Comparison of ENCODE assay signal across 8 cellular contexts in genomic region chr16:70476272-70477020, GRCh38. TPM values are rescaled to one million over a fixed set of nuclear protein-coding genes. Genes with fewer than 3 reads are reported as not detected.
DNase-seq lines count a peak whose midpoint lies in the region; ATAC-seq and TF ChIP-seq lines count a peak whose summit lies in the region.

No MANE protein-coding gene starts in this region.

- peak; percentile 61 to 92 for ATAC-seq in natural killer cell treated with Interleukin-12 subunit alpha and Interleukin-12 subunit beta and Interleukin-15 and Interleukin-18, amount 100 ng/mL, for 72 hours
- ATAC-seq in natural killer cell, result no peak
- ATAC-seq in HG02678 (IDR thresholded peaks at IDR 0.05; ENCODE audit: unreplicated experiment), result peak; percentile 88

- no peak overlapping the region for H3K4me3 ChIP-seq in astrocyte of the spinal cord (ENCODE audit: low read depth, low read length)
- no peak overlapping the region for H3K4me3 ChIP-seq in osteoblast (ENCODE audit: insufficient read depth, low read length)

- H3K79me2 ChIP-seq in osteoblast (ENCODE audit: insufficient read depth, low read length), result no peaks in the 10 kb centered on the region

- peaks cover 9% of the 10 kb centered on the region for H3K4me1 ChIP-seq in osteoblast (ENCODE audit: insufficient read depth, low read length)

- intact Hi-C loops in natural killer cell (cut with micrococcal nuclease), result no loop called here

- TF ChIP-seq CTCF in natural killer cell (IDR thresholded peaks at IDR 0.05) (no peak), astrocyte of the spinal cord (IDR thresholded peaks at IDR 0.05; ENCODE audit: low read depth, low read length) (no peak), osteoblast (IDR thresholded peaks at IDR 0.05; ENCODE audit: extremely low read depth, low read depth, low read length) (no peak)

- peak overlapping the region; percentile 78 to 86 for H3K27ac Mint-ChIP-seq in natural killer cell treated with Interleukin-12 subunit alpha and Interleukin-12 subunit beta and Interleukin-15 and Interleukin-18, amount 100 ng/mL, for 72 hours
- no peak overlapping the region for H3K27ac Mint-ChIP-seq in natural killer cell

- H3K36me3 Mint-ChIP-seq in natural killer cell treated with Interleukin-12 subunit alpha and Interleukin-12 subunit beta and Interleukin-15 and Interleukin-18, amount 100 ng/mL, for 72 hours, result no peaks in the 10 kb centered on the region
- no peaks in the 10 kb centered on the region for H3K36me3 Mint-ChIP-seq in natural killer cell

- no peaks in the 10 kb centered on the region for H3K27me3 Mint-ChIP-seq in natural killer cell treated with Interleukin-12 subunit alpha and Interleukin-12 subunit beta and Interleukin-15 and Interleukin-18, amount 100 ng/mL, for 72 hours
- no peaks in the 10 kb centered on the region for H3K27me3 Mint-ChIP-seq in natural killer cell (ENCODE audit: low read depth in 2 of 2)

- peaks cover 3 to 9% of the 10 kb centered on the region in 2 donors for H3K4me1 Mint-ChIP-seq in natural killer cell treated with Interleukin-12 subunit alpha and Interleukin-12 subunit beta and Interleukin-15 and Interleukin-18, amount 100 ng/mL, for 72 hours (ENCODE audit: low read depth in 2 of 2)
- H3K4me1 Mint-ChIP-seq in natural killer cell, result no peaks in the 10 kb centered on the region

- peak overlapping the region; percentile 66 for H3K27ac ChIP-seq in osteoblast (ENCODE audit: low read depth, low read length)

- H3K9me3 Mint-ChIP-seq in natural killer cell treated with Interleukin-12 subunit alpha and Interleukin-12 subunit beta and Interleukin-15 and Interleukin-18, amount 100 ng/mL, for 72 hours, result no peaks in the 10 kb centered on the region
- no peaks in the 10 kb centered on the region for H3K9me3 Mint-ChIP-seq in natural killer cell

- H4K20me1 ChIP-seq in osteoblast (ENCODE audit: insufficient read depth, low read length), result no peaks in the 10 kb centered on the region

- no peaks in the 10 kb centered on the region for H3K9me3 ChIP-seq in osteoblast (ENCODE audit: low read depth, low read length)

- peak overlapping the region; percentile 56 for H2AFZ ChIP-seq in osteoblast (ENCODE audit: low read length)

- H3K4me2 ChIP-seq in osteoblast (ENCODE audit: insufficient read depth, low read length), result peak overlapping the region; percentile 46

- in situ Hi-C loops in astrocyte of the spinal cord (cut with HindIII; ENCODE audit: low sequenced_read_pairs), result no loop called here

- peaks cover 22% of the 10 kb centered on the region for H3K36me3 ChIP-seq in osteoblast (ENCODE audit: insufficient read depth, low read length)

- DNase-seq in natural killer cell treated with Interleukin-12 subunit alpha and Interleukin-12 subunit beta and Interleukin-15 and Interleukin-18, amount 100 ng/mL, for 72 hours (ENCODE audit: low spot score), result no peak
- DNase-seq in natural killer cell, result no peak
- peak; percentile 7 to 63 for DNase-seq in NCI-H446 (lab: John Stamatoyannopoulos, UW)
- DNase-seq in astrocyte of the spinal cord (ENCODE audit: low read depth, low spot score), result peak; percentile 68
- peak; percentile 100 for DNase-seq in osteoblast (ENCODE audit: insufficient read length, low spot score, missing footprints)
- DNase-seq in NCI-H510A treated with DMSO at 0.1 percent for 48 hours (lab: John Stamatoyannopoulos, UW), result no peak
- DNase-seq in NCI-H2196 (lab: John Stamatoyannopoulos, UW; ENCODE audit: unreplicated experiment), result no peak

- peak overlapping the region; percentile 65 for H3K4me3 Mint-ChIP-seq in natural killer cell treated with Interleukin-12 subunit alpha and Interleukin-12 subunit beta and Interleukin-15 and Interleukin-18, amount 100 ng/mL, for 72 hours
- no peak overlapping the region for H3K4me3 Mint-ChIP-seq in natural killer cell

- no peaks in the 10 kb centered on the region for H3K27me3 ChIP-seq in osteoblast (ENCODE audit: insufficient read depth, low read length)

RNA-seq across cellular contexts. Expression of gene FCSK, which starts 22.1 kb away (rescaled TPM):
- 10 to 100 TPM; 19.4 to 35.2 TPM for total RNA-seq in natural killer cell treated with Interleukin-12 subunit alpha and Interleukin-12 subunit beta and Interleukin-15 and Interleukin-18, amount 100 ng/mL, for 72 hours
- total RNA-seq in natural killer cell, result 10 to 100 TPM; 28.5 to 33.0 (median 29.6) TPM
- total RNA-seq in osteoblast, result 10.3 and 11.9 TPM in 2 replicates

RNA-seq across cellular contexts. Expression of gene ST3GAL2, which starts 37.5 kb away (rescaled TPM):
- 10 to 100 TPM; 63.0 to 66.0 TPM for total RNA-seq in natural killer cell treated with Interleukin-12 subunit alpha and Interleukin-12 subunit beta and Interleukin-15 and Interleukin-18, amount 100 ng/mL, for 72 hours
- total RNA-seq in natural killer cell (10 to 100 TPM; 25.9 to 39.1 (median 36.9) TPM), osteoblast (22.4 and 22.7 TPM in 2 replicates)

RNA-seq across cellular contexts. Expression of gene COG4, which starts 46.9 kb away (rescaled TPM):
- 10 to 100 TPM; 39.5 to 54.8 TPM for total RNA-seq in natural killer cell treated with Interleukin-12 subunit alpha and Interleukin-12 subunit beta and Interleukin-15 and Interleukin-18, amount 100 ng/mL, for 72 hours
- total RNA-seq in natural killer cell (10 to 100 TPM; 29.5 to 44.4 (median 31.6) TPM), osteoblast (51.3 and 61.5 TPM in 2 replicates)

RNA-seq across cellular contexts. Expression of gene SF3B3, which starts 47.2 kb away (rescaled TPM):
- 100 to 1,000 TPM; 394 to 560 TPM for total RNA-seq in natural killer cell treated with Interleukin-12 subunit alpha and Interleukin-12 subunit beta and Interleukin-15 and Interleukin-18, amount 100 ng/mL, for 72 hours
- 100 to 1,000 TPM; 164 to 220 (median 173) TPM for total RNA-seq in natural killer cell
- 123 and 142 TPM in 2 replicates for total RNA-seq in osteoblast

Comparison
In these comparisons a context has a peak if more than half of its experiments do, and no peak if none do; other contexts are left out.
1. ATAC-seq: peak in natural killer cell treated with Interleukin-12 subunit alpha and Interleukin-12 subunit beta and Interleukin-15 and Interleukin-18, amount 100 ng/mL, for 72 hours (2 of 2) and HG02678 (single experiment); none in natural killer cell (0 of 3).
2. H3K27ac Mint-ChIP-seq: peak in natural killer cell treated with Interleukin-12 subunit alpha and Interleukin-12 subunit beta and Interleukin-15 and Interleukin-18, amount 100 ng/mL, for 72 hours (2 of 2); none in natural killer cell (0 of 2).
3. DNase-seq: peak in NCI-H446 (2 of 2), astrocyte of the spinal cord (single experiment) and osteoblast (single experiment); none in natural killer cell treated with Interleukin-12 subunit alpha and Interleukin-12 subunit beta and Interleukin-15 and Interleukin-18, amount 100 ng/mL, for 72 hours (single experiment), natural killer cell (single experiment), NCI-H510A treated with DMSO at 0.1 percent for 48 hours (single experiment) and NCI-H2196 (single experiment).